1 cellular context compared by ENCODE assay signal in the genomic region with DNA sequence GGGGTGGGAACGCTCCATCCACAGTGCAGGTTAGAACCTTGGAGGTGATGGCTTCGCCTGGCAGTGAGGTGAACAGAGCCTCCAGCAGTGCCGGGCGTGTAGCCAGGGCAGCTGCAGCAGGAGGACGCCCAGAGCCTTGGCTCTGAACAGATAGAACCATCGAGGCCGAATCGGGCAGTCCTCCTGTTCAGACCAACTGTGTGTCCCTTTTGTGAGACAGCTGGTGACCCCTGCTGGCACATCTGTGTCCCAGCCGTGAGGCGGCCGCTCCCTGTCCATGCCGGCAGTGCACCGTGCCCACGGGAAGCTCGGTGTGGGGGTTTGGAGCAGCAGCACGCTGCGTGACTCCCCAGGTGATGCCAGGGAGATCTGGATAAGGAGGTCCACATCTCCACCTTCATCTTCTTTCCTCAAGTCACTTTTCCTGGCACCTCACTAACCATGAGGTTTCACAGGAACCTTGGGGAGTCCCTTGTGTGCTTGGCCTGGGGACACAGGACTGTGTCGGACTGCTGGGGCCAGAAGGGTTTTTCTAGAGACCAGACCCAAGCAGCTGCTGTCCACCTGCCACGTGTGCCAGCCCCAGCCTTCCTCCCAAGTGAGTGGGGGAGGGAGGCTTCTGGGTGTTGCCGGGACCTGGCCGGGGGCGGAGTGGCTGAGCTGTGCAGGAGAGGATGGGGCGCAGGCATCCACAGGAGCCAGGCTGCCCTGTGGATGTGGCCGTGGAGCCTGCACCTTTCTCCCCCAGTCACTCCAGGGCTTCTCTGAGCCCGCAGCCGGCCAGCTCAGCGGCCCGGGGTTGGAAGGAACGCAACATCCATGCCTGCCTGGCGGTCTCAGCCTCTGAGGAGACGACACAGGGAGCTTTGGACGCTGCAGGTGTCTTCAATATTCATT.
TF ChIP-seq lines count a peak whose summit lies in the region.

No MANE protein-coding gene starts in this region.

TF ChIP-seq in HEK293T, 16 proteins besides CTCF, POLR2A, EP300 and RAD21 (continued from another document):
- TF ChIP-seq HDGF (IDR thresholded peaks at IDR 0.05; ENCODE audit: borderline replicate concordance) = no peak
- TF ChIP-seq TARDBP (IDR thresholded peaks at IDR 0.05) = no peak
- TF ChIP-seq LEF1 (IDR thresholded peaks at IDR 0.05; ENCODE audit: borderline replicate concordance) = no peak
- no peak for TF ChIP-seq FOXK2 (IDR thresholded peaks at IDR 0.05)
- TF ChIP-seq ZNF384 (IDR thresholded peaks at IDR 0.05) = no peak
- no peak for TF ChIP-seq SUZ12 (IDR thresholded peaks at IDR 0.05)
- no peak for TF ChIP-seq NFRKB (IDR thresholded peaks at IDR 0.05)
- TF ChIP-seq BHLHE40 (IDR thresholded peaks at IDR 0.05; ENCODE audit: borderline replicate concordance) = no peak
- no peak for TF ChIP-seq CTBP1 (IDR thresholded peaks at IDR 0.05; ENCODE audit: borderline replicate concordance)
